In the genomic region with DNA sequence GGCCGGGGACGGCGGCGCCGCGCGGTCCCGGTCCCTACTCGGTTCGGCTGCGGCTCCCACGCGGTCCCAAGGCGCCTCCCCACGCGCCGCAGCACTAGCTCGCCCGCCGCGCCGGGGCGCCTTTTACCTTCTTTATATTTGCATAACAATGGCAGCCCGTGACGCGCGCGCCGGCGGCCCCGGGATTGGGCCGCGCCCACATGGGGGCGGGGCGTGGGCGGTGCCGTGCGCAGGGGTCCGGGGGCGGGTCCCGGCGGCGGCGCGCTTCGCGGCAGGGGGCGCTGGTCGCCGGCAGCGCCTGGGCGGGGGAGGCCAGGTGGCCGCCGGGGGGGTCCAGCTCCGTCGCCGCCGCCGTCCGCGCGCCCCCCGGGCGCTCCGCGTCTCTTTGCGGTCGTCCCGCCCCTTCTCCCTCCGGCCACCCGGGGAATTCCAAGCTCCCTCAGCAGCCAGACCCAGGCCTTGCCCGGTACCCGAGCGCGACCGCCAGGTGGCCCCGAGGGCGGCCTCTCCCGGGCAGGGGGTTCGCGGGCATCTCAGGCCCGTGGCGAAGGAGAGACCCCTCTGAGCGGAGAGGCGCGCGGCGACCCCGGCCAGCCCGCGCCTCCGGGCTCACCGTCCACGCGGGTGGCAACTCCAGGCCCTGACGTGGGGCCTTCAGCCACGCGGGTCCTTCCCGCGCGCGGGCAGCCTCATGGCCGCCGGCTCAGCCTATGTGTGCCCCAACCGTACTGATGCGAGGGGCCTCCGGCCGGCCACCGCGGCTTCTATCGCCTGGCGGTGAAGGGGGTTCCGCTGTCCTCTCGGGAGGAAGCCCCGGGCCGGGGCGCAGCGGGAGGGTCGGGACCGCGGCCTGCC, we compare ENCODE assay signal across 8 cellular contexts. TPM values are rescaled to one million over a fixed set of nuclear protein-coding genes. Genes with fewer than 3 reads are reported as not detected.
DNase-seq lines count a peak whose midpoint lies in the region; ATAC-seq lines count a peak whose summit lies in the region.

A gene with protein sequence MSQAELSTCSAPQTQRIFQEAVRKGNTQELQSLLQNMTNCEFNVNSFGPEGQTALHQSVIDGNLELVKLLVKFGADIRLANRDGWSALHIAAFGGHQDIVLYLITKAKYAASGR (minus strand): TSS at position 96 of the 855 bp plus-strand sequence. CDS start 343 bp downstream, outside the sequence.

- ATAC-seq in GM18520 (IDR thresholded peaks at IDR 0.05; ENCODE audit: unreplicated experiment) (peak; percentile 68), HG03045 (IDR thresholded peaks at IDR 0.05; ENCODE audit: unreplicated experiment) (peak; percentile 65)
- peak; percentile 80 to 84 for ATAC-seq in activated CD4-positive, CD25-positive, alpha-beta regulatory T cell treated with anti-CD3 and anti-CD28 coated beads, Interleukin-2, amount 50 U/mL, for 24 hours

- DNase-seq in A172 (ENCODE audit: low spot score): peak; percentile 53
- DNase-seq in NCI-H2227 treated with DMSO at 0.1 percent for 48 hours (lab: John Stamatoyannopoulos, UW): peak; percentile 60
- DNase-seq in cerebellum (ENCODE audit: low spot score): peak; percentile 91
- DNase-seq in stimulated activated CD4-positive, alpha-beta T cell treated with anti-CD3 and anti-CD28 coated beads, Interleukin-1b, Interleukin-23, amount 100 ng/mL, for 24 hours (ENCODE audit: low read depth in 4 of 4, low spot score in 1 of 4): peak; percentile 85 to 88 (median 88)

- H3K27me3 ChIP-seq in layer of hippocampus (ENCODE audit: control insufficient read depth, insufficient read depth, low read length): peaks cover 19% of the 10 kb centered on the region

- peak within 1 kb of the TSS; percentile 75 for H3K27ac ChIP-seq in layer of hippocampus (ENCODE audit: low read depth, low read length)

RNA-seq across cellular contexts. Expression of the gene that starts here (rescaled TPM):
- 0.40 and 0.43 TPM in 2 replicates for total RNA-seq in A172 (2014; rRNA removed; shearing (Covaris generic))
- total RNA-seq in cerebellum: 4.4 TPM

Comparison
In these comparisons a context has a peak if more than half of its experiments do, and no peak if none do; other contexts are left out.
1. Peak in every context shown above with its lines: DNase-seq, ATAC-seq and H3K27ac ChIP-seq.
2. Peak in DNase-seq in A172; RNA of the gene not detected or under 1 TPM.